2 cellular contexts compared by ENCODE assay signal in the genomic region with DNA sequence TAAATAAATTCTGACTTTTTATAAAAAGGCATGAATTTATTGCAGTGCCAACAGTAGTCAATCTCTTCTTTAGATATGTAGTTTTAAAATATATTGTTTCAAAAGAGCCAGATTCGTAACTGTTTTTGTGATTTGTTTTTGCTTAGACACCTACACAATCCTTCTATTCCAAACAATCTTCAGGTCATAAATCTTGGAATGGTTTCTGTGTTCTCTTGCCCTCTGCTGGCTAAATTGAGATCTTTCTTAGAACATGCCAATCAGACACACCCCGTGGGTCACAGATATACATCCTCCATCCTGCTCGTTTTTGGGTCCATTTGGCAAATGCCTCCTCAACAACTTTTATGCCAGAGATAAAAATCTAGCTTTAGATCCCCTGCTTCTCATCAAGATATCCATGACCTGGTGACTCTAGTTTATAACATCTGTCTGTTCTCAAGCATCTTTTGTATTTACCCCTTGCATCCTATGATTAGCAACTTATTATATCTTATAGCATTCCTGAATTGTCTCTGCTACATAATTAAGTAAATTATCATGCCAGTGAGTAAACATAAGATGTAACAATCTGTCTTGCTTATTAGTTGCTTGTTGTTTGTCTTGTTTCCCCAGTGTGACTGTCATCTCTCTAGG.
TF ChIP-seq lines count a peak whose summit lies in the region.

No MANE protein-coding gene starts in this region.

TF ChIP-seq in K562, 482 proteins besides CTCF, POLR2A, EP300 and RAD21 (continues in another document):
- TF ChIP-seq, protein P1, sequence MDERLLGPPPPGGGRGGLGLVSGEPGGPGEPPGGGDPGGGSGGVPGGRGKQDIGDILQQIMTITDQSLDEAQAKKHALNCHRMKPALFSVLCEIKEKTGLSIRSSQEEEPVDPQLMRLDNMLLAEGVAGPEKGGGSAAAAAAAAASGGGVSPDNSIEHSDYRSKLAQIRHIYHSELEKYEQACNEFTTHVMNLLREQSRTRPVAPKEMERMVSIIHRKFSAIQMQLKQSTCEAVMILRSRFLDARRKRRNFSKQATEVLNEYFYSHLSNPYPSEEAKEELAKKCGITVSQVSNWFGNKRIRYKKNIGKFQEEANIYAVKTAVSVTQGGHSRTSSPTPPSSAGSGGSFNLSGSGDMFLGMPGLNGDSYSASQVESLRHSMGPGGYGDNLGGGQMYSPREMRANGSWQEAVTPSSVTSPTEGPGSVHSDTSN (CRISPR knock-in tag; IDR thresholded peaks at IDR 0.05; ENCODE audit: low read depth) = peak; percentile 22; the same call in 1 of the 2 replicates
- TF ChIP-seq, protein P1 (tag; conservative IDR thresholded peaks at IDR 0.05; ENCODE audit: low read depth) = peak; percentile 97
- TF ChIP-seq EGR1 (conservative IDR thresholded peaks at IDR 0.05) (0 out of 2 replicates have a peak, but pooled peaks have one; percentile 15), ZNF764 (CRISPR knock-in tag; IDR thresholded peaks at IDR 0.05; ENCODE audit: low read depth) (no peak), NFATC3 (IDR thresholded peaks at IDR 0.05) (0 out of 2 replicates have a peak, but pooled peaks have one; percentile 26), TOE1 (IDR thresholded peaks at IDR 0.05; ENCODE audit: borderline replicate concordance) (no peak), TOE1 (CRISPR knock-in tag; IDR thresholded peaks at IDR 0.05; ENCODE audit: borderline replicate concordance, low read depth) (no peak), KDM1A (IDR thresholded peaks at IDR 0.05) (peak; percentile 16 to 36; a peak in 1 of 4 replicates), GABPB1 (CRISPR knock-in tag; IDR thresholded peaks at IDR 0.05) (no peak), MXI1 (IDR thresholded peaks at IDR 0.05; ENCODE audit: low read depth, low read length) (no peak), TEAD4 (IDR thresholded peaks at IDR 0.05; ENCODE audit: low read length) (peak; percentile 40; the same call in 1 of the 2 replicates), TEAD4 (CRISPR knock-in tag; IDR thresholded peaks at IDR 0.05; ENCODE audit: borderline replicate concordance) (no peak), HDAC6 (IDR thresholded peaks at IDR 0.05; ENCODE audit: low read depth, low read length) (no peak)
- TF ChIP-seq, protein P2, sequence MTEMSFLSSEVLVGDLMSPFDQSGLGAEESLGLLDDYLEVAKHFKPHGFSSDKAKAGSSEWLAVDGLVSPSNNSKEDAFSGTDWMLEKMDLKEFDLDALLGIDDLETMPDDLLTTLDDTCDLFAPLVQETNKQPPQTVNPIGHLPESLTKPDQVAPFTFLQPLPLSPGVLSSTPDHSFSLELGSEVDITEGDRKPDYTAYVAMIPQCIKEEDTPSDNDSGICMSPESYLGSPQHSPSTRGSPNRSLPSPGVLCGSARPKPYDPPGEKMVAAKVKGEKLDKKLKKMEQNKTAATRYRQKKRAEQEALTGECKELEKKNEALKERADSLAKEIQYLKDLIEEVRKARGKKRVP (CRISPR knock-in tag; IDR thresholded peaks at IDR 0.05) = no peak
- TF ChIP-seq, protein P3, sequence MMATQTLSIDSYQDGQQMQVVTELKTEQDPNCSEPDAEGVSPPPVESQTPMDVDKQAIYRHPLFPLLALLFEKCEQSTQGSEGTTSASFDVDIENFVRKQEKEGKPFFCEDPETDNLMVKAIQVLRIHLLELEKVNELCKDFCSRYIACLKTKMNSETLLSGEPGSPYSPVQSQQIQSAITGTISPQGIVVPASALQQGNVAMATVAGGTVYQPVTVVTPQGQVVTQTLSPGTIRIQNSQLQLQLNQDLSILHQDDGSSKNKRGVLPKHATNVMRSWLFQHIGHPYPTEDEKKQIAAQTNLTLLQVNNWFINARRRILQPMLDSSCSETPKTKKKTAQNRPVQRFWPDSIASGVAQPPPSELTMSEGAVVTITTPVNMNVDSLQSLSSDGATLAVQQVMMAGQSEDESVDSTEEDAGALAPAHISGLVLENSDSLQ (IDR thresholded peaks at IDR 0.05) = peak; percentile 88
- TF ChIP-seq, protein P4, sequence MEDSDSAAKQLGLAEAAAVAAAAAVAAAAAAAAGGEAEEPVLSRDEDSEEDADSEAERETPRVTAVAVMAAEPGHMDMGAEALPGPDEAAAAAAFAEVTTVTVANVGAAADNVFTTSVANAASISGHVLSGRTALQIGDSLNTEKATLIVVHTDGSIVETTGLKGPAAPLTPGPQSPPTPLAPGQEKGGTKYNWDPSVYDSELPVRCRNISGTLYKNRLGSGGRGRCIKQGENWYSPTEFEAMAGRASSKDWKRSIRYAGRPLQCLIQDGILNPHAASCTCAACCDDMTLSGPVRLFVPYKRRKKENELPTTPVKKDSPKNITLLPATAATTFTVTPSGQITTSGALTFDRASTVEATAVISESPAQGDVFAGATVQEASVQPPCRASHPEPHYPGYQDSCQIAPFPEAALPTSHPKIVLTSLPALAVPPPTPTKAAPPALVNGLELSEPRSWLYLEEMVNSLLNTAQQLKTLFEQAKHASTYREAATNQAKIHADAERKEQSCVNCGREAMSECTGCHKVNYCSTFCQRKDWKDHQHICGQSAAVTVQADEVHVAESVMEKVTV (CRISPR knock-in tag; IDR thresholded peaks at IDR 0.05) = peak; percentile 62
- TF ChIP-seq, protein P5, sequence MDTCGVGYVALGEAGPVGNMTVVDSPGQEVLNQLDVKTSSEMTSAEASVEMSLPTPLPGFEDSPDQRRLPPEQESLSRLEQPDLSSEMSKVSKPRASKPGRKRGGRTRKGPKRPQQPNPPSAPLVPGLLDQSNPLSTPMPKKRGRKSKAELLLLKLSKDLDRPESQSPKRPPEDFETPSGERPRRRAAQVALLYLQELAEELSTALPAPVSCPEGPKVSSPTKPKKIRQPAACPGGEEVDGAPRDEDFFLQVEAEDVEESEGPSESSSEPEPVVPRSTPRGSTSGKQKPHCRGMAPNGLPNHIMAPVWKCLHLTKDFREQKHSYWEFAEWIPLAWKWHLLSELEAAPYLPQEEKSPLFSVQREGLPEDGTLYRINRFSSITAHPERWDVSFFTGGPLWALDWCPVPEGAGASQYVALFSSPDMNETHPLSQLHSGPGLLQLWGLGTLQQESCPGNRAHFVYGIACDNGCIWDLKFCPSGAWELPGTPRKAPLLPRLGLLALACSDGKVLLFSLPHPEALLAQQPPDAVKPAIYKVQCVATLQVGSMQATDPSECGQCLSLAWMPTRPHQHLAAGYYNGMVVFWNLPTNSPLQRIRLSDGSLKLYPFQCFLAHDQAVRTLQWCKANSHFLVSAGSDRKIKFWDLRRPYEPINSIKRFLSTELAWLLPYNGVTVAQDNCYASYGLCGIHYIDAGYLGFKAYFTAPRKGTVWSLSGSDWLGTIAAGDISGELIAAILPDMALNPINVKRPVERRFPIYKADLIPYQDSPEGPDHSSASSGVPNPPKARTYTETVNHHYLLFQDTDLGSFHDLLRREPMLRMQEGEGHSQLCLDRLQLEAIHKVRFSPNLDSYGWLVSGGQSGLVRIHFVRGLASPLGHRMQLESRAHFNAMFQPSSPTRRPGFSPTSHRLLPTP (IDR thresholded peaks at IDR 0.05; ENCODE audit: borderline replicate concordance, extremely low read depth, insufficient read length) = no peak

TF ChIP-seq in liver, 16 proteins besides CTCF, POLR2A, EP300 and RAD21 (continued from another document):
- TF ChIP-seq, protein P6, sequence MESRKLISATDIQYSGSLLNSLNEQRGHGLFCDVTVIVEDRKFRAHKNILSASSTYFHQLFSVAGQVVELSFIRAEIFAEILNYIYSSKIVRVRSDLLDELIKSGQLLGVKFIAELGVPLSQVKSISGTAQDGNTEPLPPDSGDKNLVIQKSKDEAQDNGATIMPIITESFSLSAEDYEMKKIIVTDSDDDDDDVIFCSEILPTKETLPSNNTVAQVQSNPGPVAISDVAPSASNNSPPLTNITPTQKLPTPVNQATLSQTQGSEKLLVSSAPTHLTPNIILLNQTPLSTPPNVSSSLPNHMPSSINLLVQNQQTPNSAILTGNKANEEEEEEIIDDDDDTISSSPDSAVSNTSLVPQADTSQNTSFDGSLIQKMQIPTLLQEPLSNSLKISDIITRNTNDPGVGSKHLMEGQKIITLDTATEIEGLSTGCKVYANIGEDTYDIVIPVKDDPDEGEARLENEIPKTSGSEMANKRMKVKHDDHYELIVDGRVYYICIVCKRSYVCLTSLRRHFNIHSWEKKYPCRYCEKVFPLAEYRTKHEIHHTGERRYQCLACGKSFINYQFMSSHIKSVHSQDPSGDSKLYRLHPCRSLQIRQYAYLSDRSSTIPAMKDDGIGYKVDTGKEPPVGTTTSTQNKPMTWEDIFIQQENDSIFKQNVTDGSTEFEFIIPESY (IDR thresholded peaks at IDR 0.05) = no peak
- TF ChIP-seq TAF1 (conservative IDR thresholded peaks at IDR 0.05) (no peak), YY1 (IDR thresholded peaks at IDR 0.05) (no peak), HNF4G (IDR thresholded peaks at IDR 0.05) (no peak), FOXA2 (IDR thresholded peaks at IDR 0.05) (no peak)
TF ChIP-seq in liver: peak in this region for 0.
